ENCODE assay signal across 8 cellular contexts in genomic region chr1:40668769-40669525, GRCh38. TPM values are rescaled to one million over a fixed set of nuclear protein-coding genes. Genes with fewer than 3 reads are reported as not detected.
DNase-seq lines count a peak whose midpoint lies in the region; ATAC-seq and TF ChIP-seq lines count a peak whose summit lies in the region.

No MANE protein-coding gene starts in this region.

- WGBS in lung, 2 donors = 11% methylated on average over 21 of the region's 21 CpGs

- no peak overlapping the region for H3K27ac Mint-ChIP-seq in activated CD4-positive, alpha-beta memory T cell treated with anti-CD3 and anti-CD28 coated beads, Interleukin-2, amount 10 ng/mL, durations not matched to agents 7 days and 5 days

- TF ChIP-seq CTCF in lung (IDR thresholded peaks at IDR 0.05; ENCODE audit: control extremely low read depth, extremely low read depth) = peak; percentile 89

- POLR2A ChIA-PET in activated CD4-positive, alpha-beta memory T cell treated with anti-CD3 and anti-CD28 coated beads, Interleukin-2, amount 10 ng/mL, durations not matched to agents 7 days and 5 days (lab: Charles Lee) = interaction anchor here (0.9 to 1.1 kb wide), 2 partner anchors 19 to 22 kb away, joined by 4 to 7 read pairs; partner anchors contain the start of gene NFYC

- H3K9me3 Mint-ChIP-seq in activated CD4-positive, alpha-beta memory T cell treated with anti-CD3 and anti-CD28 coated beads, Interleukin-2, amount 10 ng/mL, durations not matched to agents 7 days and 5 days = no peaks in the 10 kb centered on the region

- H3K36me3 Mint-ChIP-seq in activated CD4-positive, alpha-beta memory T cell treated with anti-CD3 and anti-CD28 coated beads, Interleukin-2, amount 10 ng/mL, durations not matched to agents 7 days and 5 days (ENCODE audit: low read depth) = no peaks in the 10 kb centered on the region

- H3K36me3 ChIP-seq in duodenal mucosa (ENCODE audit: control insufficient read depth in 1 of 2, insufficient read depth in 2 of 2, low read length in 2 of 2) = no peaks in the 10 kb centered on the region
- H3K36me3 ChIP-seq in lung (ENCODE audit: control insufficient read depth in 2 of 2, insufficient read depth in 2 of 2, low read length in 2 of 2) = no peaks in the 10 kb centered on the region

- no peaks in the 10 kb centered on the region for H3K9me3 ChIP-seq in duodenal mucosa (ENCODE audit: control insufficient read depth in 1 of 2, low read length in 2 of 2)
- no peaks in the 10 kb centered on the region for H3K9me3 ChIP-seq in lung (ENCODE audit: control insufficient read depth in 2 of 2, insufficient read depth in 1 of 2, low read length in 1 of 2)

- peak; percentile 79 for DNase-seq in AG08395 (ENCODE audit: low spot score)
- DNase-seq in NCI-H774 (lab: John Stamatoyannopoulos, UW) = peak; percentile 88
- peak; percentile 86 for DNase-seq in activated CD4-positive, alpha-beta memory T cell treated with anti-CD3 and anti-CD28 coated beads, Interleukin-2, amount 10 ng/mL, durations not matched to agents 7 days and 5 days
- peak; percentile 78 for DNase-seq in lung (ENCODE audit: low spot score)
- peak; percentile 67 for DNase-seq in stimulated activated CD8-positive, alpha-beta memory T cell treated with anti-CD3 and anti-CD28 coated beads, Interleukin-12 subunit alpha, Interleukin-12 subunit beta, amount 100 ng/mL, for 4 hours (ENCODE audit: low read depth)

- H3K4me1 ChIP-seq in duodenal mucosa (ENCODE audit: control insufficient read depth in 1 of 2, insufficient read depth in 2 of 2, low read length in 2 of 2) = peaks cover 11 to 16% of the 10 kb centered on the region in 2 donors
- H3K4me1 ChIP-seq in lung (ENCODE audit: control insufficient read depth in 2 of 2, insufficient read depth in 2 of 2, low read length in 2 of 2) = peaks cover 0 to 10% of the 10 kb centered on the region in 2 donors

- CTCF ChIA-PET in activated CD4-positive, alpha-beta memory T cell treated with anti-CD3 and anti-CD28 coated beads, Interleukin-2, amount 10 ng/mL, durations not matched to agents 7 days and 5 days (lab: Charles Lee) = interaction anchor here (0.6 to 2.0 kb wide), 13 partner anchors 8 to 195 kb away, joined by 3 to 9 read pairs (median 4); partner anchors contain the start of gene NFYC

- peaks cover 23% of the 10 kb centered on the region for H3K4me1 Mint-ChIP-seq in activated CD4-positive, alpha-beta memory T cell treated with anti-CD3 and anti-CD28 coated beads, Interleukin-2, amount 10 ng/mL, durations not matched to agents 7 days and 5 days

- H3K4me3 ChIP-seq in duodenal mucosa (ENCODE audit: low read depth in 1 of 2, low read length in 2 of 2) (peak overlapping the region; percentile 26 to 45), lung (no peak overlapping the region)

- no peak overlapping the region for H3K4me3 Mint-ChIP-seq in activated CD4-positive, alpha-beta memory T cell treated with anti-CD3 and anti-CD28 coated beads, Interleukin-2, amount 10 ng/mL, durations not matched to agents 7 days and 5 days

- H3K27me3 ChIP-seq in duodenal mucosa (ENCODE audit: control insufficient read depth in 1 of 2, insufficient read depth in 2 of 2, low read length in 2 of 2) (no peaks in the 10 kb centered on the region), lung (ENCODE audit: control insufficient read depth, insufficient read depth) (no peaks in the 10 kb centered on the region)

- no peak overlapping the region for H3K27ac ChIP-seq in duodenal mucosa (ENCODE audit: low read depth, low read length)
- no peak overlapping the region for H3K27ac ChIP-seq in lung (ENCODE audit: low read depth in 1 of 2, low read length in 1 of 2)

- ATAC-seq in GM18909 (IDR thresholded peaks at IDR 0.05; ENCODE audit: poor library complexity, unreplicated experiment) (peak; percentile 69), HG03521 (IDR thresholded peaks at IDR 0.05; ENCODE audit: unreplicated experiment) (peak; percentile 45), lung (ENCODE audit: insufficient read depth, low FRiP score) (peak; percentile 84)

- peaks cover 3% of the 10 kb centered on the region for H3K27me3 Mint-ChIP-seq in activated CD4-positive, alpha-beta memory T cell treated with anti-CD3 and anti-CD28 coated beads, Interleukin-2, amount 10 ng/mL, durations not matched to agents 7 days and 5 days

- peak overlapping the region in 1 of 2 donors; percentile 22 for H3K9ac ChIP-seq in duodenal mucosa (ENCODE audit: low read depth in 1 of 2, low read length in 2 of 2)

RNA-seq across cellular contexts. Expression of gene RIMS3, which starts 3.5 kb away (rescaled TPM):
- 1 to 10 TPM; 5.6 to 6.1 TPM for total RNA-seq in activated CD4-positive, alpha-beta memory T cell treated with anti-CD3 and anti-CD28 coated beads, Interleukin-2, amount 10 ng/mL, durations not matched to agents 7 days and 5 days
- 1 to 10 TPM; 1.7 to 5.5 TPM for total RNA-seq in lung
- 1 to 10 TPM in 1 of 2 donors, under 1 TPM in 1; 0.93 to 1.3 TPM for polyA plus RNA-seq in lung

RNA-seq across cellular contexts. Expression of gene NFYC, which starts 22.6 kb away (rescaled TPM):
- total RNA-seq in activated CD4-positive, alpha-beta memory T cell treated with anti-CD3 and anti-CD28 coated beads, Interleukin-2, amount 10 ng/mL, durations not matched to agents 7 days and 5 days = 10 to 100 TPM; 78.7 to 84.1 TPM
- total RNA-seq in lung = 10 to 100 TPM; 56.1 to 69.5 TPM
- 10 to 100 TPM; 28.6 to 44.5 TPM for polyA plus RNA-seq in lung
